In genomic region chr2:204356128-204356527, GRCh38 we compare ENCODE assay signal across 8 cellular contexts.
"Had no signal": no experiment of that assay in that cellular context is flagged by ENCODE, and none has a peak within 500 bp of the region (broad histone marks: within the 10 kb centered on the region; RNA-seq: fewer than 3 reads in every experiment).

No MANE protein-coding gene starts in this region.

- ATAC-seq: GM23338 had no signal

- H3K4me3 Mint-ChIP-seq: GM23338, H9 had no signal

- H3K4me2 ChIP-seq: GM23338 had no signal

- H3K4me3 ChIP-seq: GM23338 had no signal

- H3K9me3 Mint-ChIP-seq: GM23338, H9 had no signal

- H3K4me1 Mint-ChIP-seq: GM23338 had no signal

- H3K27ac Mint-ChIP-seq: GM23338, H9 had no signal

- FAIRE-seq: H1, H54 had no signal

- DNase-seq: H9, HCEC 1CT, IMR-90, KBM-7 had no signal

- H3K27ac ChIP-seq: HL-60 had no signal
